Comparison of ENCODE assay signal across 17 cellular contexts in the genomic region with DNA sequence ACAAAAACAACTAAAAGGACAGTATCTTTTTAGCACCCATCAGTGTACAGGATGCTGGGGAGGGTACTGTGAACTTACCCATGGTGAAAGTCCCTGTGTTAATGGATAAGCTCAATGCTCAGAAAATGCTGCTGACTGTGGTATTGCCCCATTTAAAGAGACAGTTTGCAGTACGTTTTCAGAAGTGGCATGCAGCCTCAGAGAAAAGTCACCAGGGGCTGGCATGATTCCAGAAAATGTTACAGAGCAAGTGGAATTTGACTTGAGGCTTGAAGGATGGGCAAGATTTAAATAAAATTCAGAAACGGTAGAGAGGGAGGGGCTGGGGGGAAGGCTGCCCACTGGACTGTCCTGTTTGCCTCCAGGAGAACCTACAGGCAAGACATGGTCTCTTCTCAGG. TPM values are rescaled to one million over a fixed set of nuclear protein-coding genes. Genes with fewer than 3 reads are reported as not detected.
DNase-seq lines count a peak whose midpoint lies in the region; ATAC-seq, FAIRE-seq and TF ChIP-seq lines count a peak whose summit lies in the region.
"Had no signal": no experiment of that assay in that cellular context is flagged by ENCODE, and none has a peak within 500 bp of the region (broad histone marks: within the 10 kb centered on the region; RNA-seq: fewer than 3 reads in every experiment).

No MANE protein-coding gene starts in this region.

- no peaks in the 10 kb centered on the region for H3K36me3 ChIP-seq in esophagus squamous epithelium
- H3K36me3 ChIP-seq in sigmoid colon, result no peaks in the 10 kb centered on the region
- H3K36me3 ChIP-seq in GM23338 (ENCODE audit: insufficient read depth), result no peaks in the 10 kb centered on the region; the same call in none of the 2 replicates
- H3K36me3 ChIP-seq in HepG2 (replicated peaks in 1 of 2; ENCODE audit: control insufficient read depth in 1 of 2, insufficient read depth in 2 of 2, low read length in 2 of 2), result no peaks in the 10 kb centered on the region
- H3K36me3 ChIP-seq: gastrocnemius medialis had no signal

- H3F3A ChIP-seq in GM23338 (replicated peaks; ENCODE audit: low read depth), result no peaks in the 10 kb centered on the region

- TF ChIP-seq EP300 in sigmoid colon (IDR thresholded peaks at IDR 0.05) (no peak), HepG2 (IDR thresholded peaks at IDR 0.05; ENCODE audit: low read depth in 2 of 2, low read length in 2 of 2) (no peak), HepG2 (CRISPR knock-in tag; IDR thresholded peaks at IDR 0.05; ENCODE audit: borderline replicate concordance) (no peak)

- 7 to 39% methylated on average over 2 of the region's 2 CpGs for WGBS in esophagus squamous epithelium, 2 donors
- WGBS in sigmoid colon, 2 donors, result 10 to 30% methylated on average over 2 of the region's 2 CpGs
- 3% methylated on average over 2 of the region's 2 CpGs for WGBS in HepG2 (ENCODE audit: low lambda C conversion rate)

- H3K9ac ChIP-seq in HepG2 (ENCODE audit: insufficient read depth, low read depth, low read length), result no peak overlapping the region

- TF ChIP-seq POLR2A in esophagus squamous epithelium (IDR thresholded peaks at IDR 0.05), result no peak
- no peak for TF ChIP-seq POLR2A in sigmoid colon (IDR thresholded peaks at IDR 0.05)
- no peak for TF ChIP-seq POLR2A in HepG2 (IDR thresholded peaks at IDR 0.05; ENCODE audit: insufficient read depth in 1 of 2, low read depth in 2 of 2, low read length in 2 of 2)

- intact Hi-C loops in esophagus squamous epithelium (cut with DNase I), result no loop called here
- intact Hi-C loops in sigmoid colon (cut with DNase I), result loop anchor here (5.0 to 10.0 kb wide), 2 partner anchors 346 to 804 kb away; no protein-coding TSS in a partner anchor
- intact Hi-C loops in HepG2 (cut with micrococcal nuclease; ENCODE audit: unreplicated experiment), result no loop called here

- H3K9me3 Mint-ChIP-seq in GM23338, result no peaks in the 10 kb centered on the region
- H3K9me3 Mint-ChIP-seq: CD14-positive monocyte had no signal

- H3K27me3 Mint-ChIP-seq in GM23338 (ENCODE audit: insufficient read depth, low read depth, poor library complexity), result no peaks in the 10 kb centered on the region

- TF ChIP-seq CTCF in esophagus squamous epithelium (IDR thresholded peaks at IDR 0.05) (no peak), sigmoid colon (IDR thresholded peaks at IDR 0.05) (no peak), GM23338 (conservative IDR thresholded peaks at IDR 0.05; ENCODE audit: low read depth in 2 of 2) (no peak), HepG2 (CRISPR knock-in tag; IDR thresholded peaks at IDR 0.05) (no peak)

- POLR2A ChIA-PET in HepG2 (lab: Yijun Ruan, JAX), result no interaction called here

- H4K20me1 ChIP-seq in GM23338 (replicated peaks; ENCODE audit: insufficient read depth), result peaks cover 6% of the 10 kb centered on the region; the same call in 1 of the 2 replicates
- no peaks in the 10 kb centered on the region for H4K20me1 ChIP-seq in HepG2 (ENCODE audit: insufficient read depth, low read length)

- H2AFZ ChIP-seq in GM23338 (no peak overlapping the region), HepG2 (ENCODE audit: low read length) (no peak overlapping the region)

- H3K4me1 Mint-ChIP-seq in GM23338, result peaks cover 16% of the 10 kb centered on the region

- CTCF ChIA-PET in HepG2 (lab: Yijun Ruan, JAX; ENCODE audit: low intra/inter-chr PET ratio, low total read pairs), result interaction anchor here (3.2 kb wide), 1 partner anchor 404 kb away, joined by 27 read pairs; no protein-coding TSS in a partner anchor

- no peak for ATAC-seq in GM23338
- no peak for ATAC-seq in HepG2
- no peak for ATAC-seq in HG03196 (IDR thresholded peaks at IDR 0.05; ENCODE audit: unreplicated experiment)

- H3K9me3 ChIP-seq in esophagus squamous epithelium (no peaks in the 10 kb centered on the region), sigmoid colon (no peaks in the 10 kb centered on the region), HepG2 (ENCODE audit: low read length) (no peaks in the 10 kb centered on the region)
- H3K9me3 ChIP-seq: gastrocnemius medialis had no signal

- H3K4me3 Mint-ChIP-seq in GM23338, result no peak overlapping the region

- H3K9me2 ChIP-seq in GM23338 (ENCODE audit: insufficient read depth), result no peaks in the 10 kb centered on the region

- H3K4me2 ChIP-seq in GM23338 (no peak overlapping the region), HepG2 (ENCODE audit: low read depth, low read length) (no peak overlapping the region)

- in situ Hi-C loops in HepG2 (cut with HindIII; ENCODE audit: extremely low pct_ligation_motif_present, low pct_unique_long_range_greater_than_20kb), result no loop called here

- H3K27me3 ChIP-seq in esophagus squamous epithelium, result peaks cover 0 to 17% (median 0%) of the 10 kb centered on the region in 4 donors
- H3K27me3 ChIP-seq in sigmoid colon, result no peaks in the 10 kb centered on the region
- no peaks in the 10 kb centered on the region for H3K27me3 ChIP-seq in GM23338 (ENCODE audit: insufficient read depth)
- peaks cover 0 to 4% of the 10 kb centered on the region in 2 experiments; a peak in 2 of 5 replicates for H3K27me3 ChIP-seq in HepG2 (ENCODE audit: control insufficient read depth in 1 of 2, insufficient read depth in 2 of 2, low read length in 2 of 2)

- no peak for FAIRE-seq in HepG2 (lab: Jason Lieb, UNC)
- FAIRE-seq: islet of Langerhans had no signal

- H3K4me1 ChIP-seq in esophagus squamous epithelium (peaks cover 14 to 77% (median 16%) of the 10 kb centered on the region in 3 donors), sigmoid colon (peaks cover 0 to 77% (median 58%) of the 10 kb centered on the region in 4 donors), GM23338 (ENCODE audit: insufficient read depth) (peaks cover 6% of the 10 kb centered on the region; the same call in 1 of the 2 replicates), HepG2 (ENCODE audit: insufficient read depth, low read length) (peaks cover 3% of the 10 kb centered on the region; the same call in 1 of the 2 replicates)

- TF ChIP-seq RAD21 in HepG2 (CRISPR knock-in tag; IDR thresholded peaks at IDR 0.05), result no peak

- H3K27ac Mint-ChIP-seq in GM23338, result no peak overlapping the region

- H3K27ac ChIP-seq in esophagus squamous epithelium (peak overlapping the region; percentile 18 to 76 (median 65)), sigmoid colon (peak overlapping the region; percentile 47 to 98 (median 62)), GM23338 (ENCODE audit: low read depth) (no peak overlapping the region), HepG2 (ENCODE audit: extremely low read length, insufficient read depth, low read length) (no peak overlapping the region)
- H3K27ac ChIP-seq: gastrocnemius medialis had no signal

- H3K4me3 ChIP-seq in esophagus squamous epithelium (no peak overlapping the region), sigmoid colon (no peak overlapping the region), GM23338 (no peak overlapping the region), HepG2 (replicated peaks in 1 of 3; ENCODE audit: insufficient read depth in 1 of 3, low read depth in 2 of 3, low read length in 3 of 3) (no peak overlapping the region)
- H3K4me3 ChIP-seq: dorsolateral prefrontal cortex, gastrocnemius medialis had no signal

- BruUV-seq in HepG2 (replicated peaks; lab: Mats Ljungman, UMichigan), result no TSS peak

- peaks cover 7% of the 10 kb centered on the region; the same call in 1 of the 2 replicates for H3K79me2 ChIP-seq in GM23338 (replicated peaks; ENCODE audit: insufficient read depth)
- H3K79me2 ChIP-seq in HepG2 (ENCODE audit: insufficient read depth, low read length), result no peaks in the 10 kb centered on the region

- peaks cover 7% of the 10 kb centered on the region for H3K36me3 Mint-ChIP-seq in GM23338 (ENCODE audit: low read depth)

- DNase-seq in EL, result peak; percentile 33
- DNase-seq in RPMI8226, result peak; percentile 37
- no peak for DNase-seq in esophagus squamous epithelium (lab: John Stamatoyannopoulos, UW)
- DNase-seq in sigmoid colon, result no peak
- DNase-seq in GM23338 (ENCODE audit: low spot score), result no peak
- no peak for DNase-seq in HepG2 (ENCODE audit: low spot score)
- DNase-seq in foreskin melanocyte, result no peak
- DNase-seq: activated CD4-positive, CD25-positive, alpha-beta regulatory T cell; dorsolateral prefrontal cortex; GDM1; NCI-H1105; stimulated activated CD4-positive, alpha-beta T cell treated with anti-CD3 and anti-CD28 coated beads, Interleukin-2, amount 100 ng/mL, for 24 hours; stimulated activated CD8-positive, alpha-beta memory T cell treated with anti-CD3 and anti-CD28 coated beads, Interleukin-4, amount 100 ng/mL, for 48 hours had no signal

RNA-seq across cellular contexts. Expression of gene S1PR3, which starts 7.2 kb away (rescaled TPM):
- total RNA-seq in esophagus squamous epithelium (10 to 100 TPM in 1 of 4 donors, 1 to 10 TPM in 3; 1.3 to 14.3 (median 6.8) TPM), sigmoid colon (10 to 100 TPM; 10.4 to 33.0 (median 16.8) TPM), HepG2 (2016; rRNA removed; fragmentation: Illumina TruSeq; extraction: Trizol) (0.02 and 0.04 TPM in 2 replicates)
- polyA plus RNA-seq in sigmoid colon (1 to 10 TPM in 2 of 3 donors, under 1 TPM in 1; 0.23 to 7.8 (median 2.4) TPM), GM23338 (2016; fragmentation: Nextera tagmentation; extraction: Ambion mirVana) (1.7 and 2.1 TPM in 2 replicates), HepG2 (2011; rRNA removed) (0.01 TPM in 1 of 2 replicates, not detected in the other)
- total RNA-seq in GM23338 (2014; rRNA removed; shearing (Covaris generic)), result 7.6 and 9.3 TPM in 2 replicates
- not detected in 2 replicates for total RNA-seq in HepG2 (2016; cell fraction: cytosol; rRNA removed; fragmentation: Illumina TruSeq; extraction: Trizol; ENCODE audit: low read depth)
- 0.04 and 0.06 TPM in 2 replicates for total RNA-seq in HepG2 (2016; cell fraction: insoluble cytoplasmic fraction; rRNA removed; fragmentation: Illumina TruSeq; extraction: Trizol)
- total RNA-seq in HepG2 (2016; cell fraction: membrane; rRNA removed; fragmentation: Illumina TruSeq; extraction: Trizol), result 0.03 TPM in 1 of 2 replicates, not detected in the other
- total RNA-seq in HepG2 (2016; cell fraction: nucleus; rRNA removed; fragmentation: Illumina TruSeq; extraction: Trizol), result not detected in 2 replicates
- 0.03 TPM in 1 of 2 replicates, not detected in the other for polyA plus RNA-seq in HepG2 (2011; cell fraction: cytosol; rRNA removed)
- polyA plus RNA-seq in HepG2 (2011; cell fraction: nucleus; rRNA removed), result not detected in 2 replicates
- not detected in 2 replicates for polyA plus RNA-seq in HepG2 (2012)
- polyA plus RNA-seq in HepG2 (2016; cell fraction: cytosol; fragmentation: Illumina TruSeq; extraction: Trizol; ENCODE audit: low read depth), result not detected in 2 replicates
- 0.05 TPM in 1 of 2 replicates, not detected in the other for polyA plus RNA-seq in HepG2 (2016; cell fraction: insoluble cytoplasmic fraction; fragmentation: Illumina TruSeq; extraction: Trizol; ENCODE audit: low read depth)
- polyA plus RNA-seq in HepG2 (2016; cell fraction: membrane; fragmentation: Illumina TruSeq; extraction: Trizol; ENCODE audit: low read depth), result not detected in 2 replicates
- 0.09 TPM in 1 of 2 replicates, not detected in the other for polyA plus RNA-seq in HepG2 (2016; cell fraction: nucleus; fragmentation: Illumina TruSeq; extraction: Trizol; ENCODE audit: insufficient read depth, low read depth)
- 36.5 TPM in 1 of 2 replicates, not detected in the other for polyA minus RNA-seq in HepG2 (2011; rRNA and poly(A)+ RNA removed; ENCODE audit: low replicate concordance)
- 0.09 TPM in 1 of 2 replicates, not detected in the other for polyA minus RNA-seq in HepG2 (2011; cell fraction: cytosol; rRNA and poly(A)+ RNA removed)
- polyA minus RNA-seq in HepG2 (2011; cell fraction: nucleus; rRNA and poly(A)+ RNA removed), result 0.13 TPM in 1 of 2 replicates, not detected in the other

Comparison
In these comparisons a context has a peak if more than half of its experiments do, and no peak if none do; other contexts are left out.
1. DNase-seq: peak in EL (single experiment) and RPMI8226 (single experiment); none in esophagus squamous epithelium (single experiment), sigmoid colon (single experiment), GM23338 (single experiment), HepG2 (single experiment) and foreskin melanocyte (single experiment).
2. H3K27ac ChIP-seq: peak in esophagus squamous epithelium (4 of 4) and sigmoid colon (4 of 4); none in GM23338 (single experiment) and HepG2 (single experiment).